Comparison of ENCODE assay signal across 8 cellular contexts in the genomic region with DNA sequence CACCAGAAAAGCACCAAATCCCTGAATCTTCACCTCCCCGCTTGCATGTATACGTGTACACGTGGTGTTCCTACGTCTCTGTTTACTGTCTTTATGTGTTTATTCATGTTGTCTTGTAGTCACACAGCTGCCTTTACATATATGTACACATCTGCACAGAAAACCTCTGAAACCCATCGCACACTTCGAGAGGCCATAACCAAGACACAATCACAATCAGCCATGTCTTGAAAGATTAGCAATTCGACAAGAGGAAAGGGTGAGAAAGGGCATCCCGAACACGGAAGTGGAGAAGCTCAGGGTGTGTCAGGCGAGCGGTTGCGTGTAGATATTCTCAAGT.
DNase-seq lines count a peak whose midpoint lies in the region; ATAC-seq and TF ChIP-seq lines count a peak whose summit lies in the region.

No MANE protein-coding gene starts in this region.

- ATAC-seq in HG02588 (IDR thresholded peaks at IDR 0.05; ENCODE audit: unreplicated experiment): peak; percentile 25

- no peak overlapping the region for H3K4me3 ChIP-seq in CD4-positive, alpha-beta memory T cell (ENCODE audit: low read length in 2 of 2)
- H3K4me3 ChIP-seq in neutrophil (ENCODE audit: low read depth in 1 of 2, low read length in 1 of 2): peak overlapping the region in 1 of 2 experiments; percentile 13

- H3K27ac Mint-ChIP-seq in CD4-positive, alpha-beta memory T cell: peak overlapping the region; percentile 92 to 98 (median 97)
- peak overlapping the region; percentile 81 for H3K27ac Mint-ChIP-seq in MCF 10A (ENCODE audit: low read depth, unreplicated experiment)
- H3K27ac Mint-ChIP-seq in osteocyte (ENCODE audit: unreplicated experiment): no peak overlapping the region

- peak overlapping the region; percentile 12 to 77 (median 70) for H3K4me3 Mint-ChIP-seq in CD4-positive, alpha-beta memory T cell
- peak overlapping the region; percentile 48 for H3K4me3 Mint-ChIP-seq in MCF 10A (ENCODE audit: unreplicated experiment)
- no peak overlapping the region for H3K4me3 Mint-ChIP-seq in osteocyte (ENCODE audit: unreplicated experiment)

- H3K9me3 ChIP-seq in CD4-positive, alpha-beta memory T cell (ENCODE audit: control insufficient read depth in 1 of 2, low read length in 2 of 2): no peaks in the 10 kb centered on the region
- H3K9me3 ChIP-seq in neutrophil: no peaks in the 10 kb centered on the region

- H3K4me1 Mint-ChIP-seq in CD4-positive, alpha-beta memory T cell: peaks cover 13 to 23% (median 16%) of the 10 kb centered on the region in 4 donors
- peaks cover 25% of the 10 kb centered on the region for H3K4me1 Mint-ChIP-seq in MCF 10A (ENCODE audit: insufficient read depth, unreplicated experiment)
- peaks cover 20% of the 10 kb centered on the region for H3K4me1 Mint-ChIP-seq in osteocyte (ENCODE audit: unreplicated experiment)

- no peaks in the 10 kb centered on the region for H3K27me3 ChIP-seq in CD4-positive, alpha-beta memory T cell (ENCODE audit: insufficient read depth, low read length)
- no peaks in the 10 kb centered on the region for H3K27me3 ChIP-seq in neutrophil

- intact Hi-C loops in CD4-positive, alpha-beta memory T cell (cut with micrococcal nuclease): loop anchor here (1.0 to 10.0 kb wide), 5 partner anchors 19 to 159 kb away; no protein-coding TSS in a partner anchor
- intact Hi-C loops in MCF 10A (cut with micrococcal nuclease): loop anchor here (1.0 kb wide), 3 partner anchors 27 to 159 kb away; no protein-coding TSS in a partner anchor

- no peaks in the 10 kb centered on the region for H3K36me3 ChIP-seq in CD4-positive, alpha-beta memory T cell (ENCODE audit: insufficient read depth, low read length)
- peaks cover 7% of the 10 kb centered on the region for H3K36me3 ChIP-seq in neutrophil

- H3K27me3 Mint-ChIP-seq in CD4-positive, alpha-beta memory T cell: no peaks in the 10 kb centered on the region
- H3K27me3 Mint-ChIP-seq in MCF 10A (ENCODE audit: insufficient read depth, unreplicated experiment) (no peaks in the 10 kb centered on the region), osteocyte (ENCODE audit: unreplicated experiment) (no peaks in the 10 kb centered on the region)

- no peak for TF ChIP-seq CTCF in MCF 10A (IDR thresholded peaks at IDR 0.05; ENCODE audit: unreplicated experiment)
- TF ChIP-seq CTCF in neutrophil (IDR thresholded peaks at IDR 0.05): no peak
- TF ChIP-seq CTCF in osteocyte (IDR thresholded peaks at IDR 0.05): no peak

- POLR2A ChIA-PET in CD4-positive, alpha-beta memory T cell (lab: Charles Lee; ENCODE audit: partially characterized antibody): interaction anchor here (0.7 to 6.1 kb wide), 18 partner anchors 10 to 276 kb away, joined by 3 to 90 read pairs (median 8); a partner anchor contains a TSS
- POLR2A ChIA-PET in MCF 10A (lab: Yijun Ruan, JAX): interaction anchor here (0.6 to 6.4 kb wide), 26 partner anchors 9 to 319 kb away, joined by 3 to 148 read pairs (median 6); a partner anchor contains a TSS

- BruUV-seq in MCF 10A (replicated peaks; lab: Mats Ljungman, UMichigan): no TSS peak

- CTCF ChIA-PET in CD4-positive, alpha-beta memory T cell (lab: Charles Lee; ENCODE audit: partially characterized antibody): interaction anchor here (0.6 to 7.4 kb wide), 56 partner anchors 10 to 537 kb away, joined by 3 to 299 read pairs (median 8); a partner anchor contains a TSS
- CTCF ChIA-PET in MCF 10A (lab: Yijun Ruan, JAX): interaction anchor here (0.6 to 6.4 kb wide), 41 partner anchors 7 to 1409 kb away, joined by 3 to 99 read pairs (median 4); a partner anchor contains a TSS

- DNase-seq in CD4-positive, alpha-beta memory T cell: no peak
- DNase-seq in MCF 10A (ENCODE audit: unreplicated experiment) (no peak), NOMO-1 (lab: John Stamatoyannopoulos, UW; ENCODE audit: unreplicated experiment in 2 of 2) (no peak), osteocyte (ENCODE audit: extremely low spot score, unreplicated experiment) (no peak), NCI-H187 (lab: John Stamatoyannopoulos, UW) (no peak), UCSD-AML1 (lab: John Stamatoyannopoulos, UW; ENCODE audit: unreplicated experiment) (no peak)

- H3K4me1 ChIP-seq in CD4-positive, alpha-beta memory T cell (ENCODE audit: insufficient read depth, low read length): peaks cover 18% of the 10 kb centered on the region
- peaks cover 14 to 15% of the 10 kb centered on the region in 2 experiments for H3K4me1 ChIP-seq in neutrophil (ENCODE audit: control insufficient read depth in 1 of 2, insufficient read depth in 1 of 2, low read depth in 1 of 2, low read length in 1 of 2)

- H3K9me3 Mint-ChIP-seq in CD4-positive, alpha-beta memory T cell: no peaks in the 10 kb centered on the region
- H3K9me3 Mint-ChIP-seq in MCF 10A (ENCODE audit: unreplicated experiment): no peaks in the 10 kb centered on the region
- H3K9me3 Mint-ChIP-seq in osteocyte (ENCODE audit: unreplicated experiment): no peaks in the 10 kb centered on the region

- H3K27ac ChIP-seq in CD4-positive, alpha-beta memory T cell (ENCODE audit: low read depth, low read length): peak overlapping the region; percentile 70
- H3K27ac ChIP-seq in neutrophil: peak overlapping the region; percentile 78

- no peaks in the 10 kb centered on the region for H3K36me3 Mint-ChIP-seq in CD4-positive, alpha-beta memory T cell
- H3K36me3 Mint-ChIP-seq in MCF 10A (ENCODE audit: insufficient read depth, unreplicated experiment) (no peaks in the 10 kb centered on the region), osteocyte (ENCODE audit: unreplicated experiment) (peaks cover 2% of the 10 kb centered on the region)
